23 cellular contexts compared by ENCODE assay signal in genomic region chr11:76880314-76880713, GRCh38. TPM values are rescaled to one million over a fixed set of nuclear protein-coding genes. Genes with fewer than 3 reads are reported as not detected.
DNase-seq lines count a peak whose midpoint lies in the region; ATAC-seq and TF ChIP-seq lines count a peak whose summit lies in the region.
"Had no signal": no experiment of that assay in that cellular context is flagged by ENCODE, and none has a peak within 500 bp of the region (broad histone marks: within the 10 kb centered on the region; RNA-seq: fewer than 3 reads in every experiment).

No MANE protein-coding gene starts in this region.

- 44% methylated on average over 2 of the region's 2 CpGs for WGBS in suprapubic skin

- H3K9me3 ChIP-seq in osteoblast (ENCODE audit: low read depth, low read length): no peaks in the 10 kb centered on the region
- no peaks in the 10 kb centered on the region for H3K9me3 ChIP-seq in suprapubic skin
- H3K9me3 ChIP-seq: A549, heart left ventricle, stomach, upper lobe of left lung had no signal

- TF ChIP-seq POLR2A in suprapubic skin (IDR thresholded peaks at IDR 0.05): no peak

- H3K4me3 ChIP-seq in AG09309 (ENCODE audit: control insufficient read depth, low read depth, low read length) (no peak overlapping the region), foreskin fibroblast (ENCODE audit: low read depth in 1 of 2, low read length in 2 of 2) (no peak overlapping the region), osteoblast (ENCODE audit: insufficient read depth, low read length) (no peak overlapping the region), suprapubic skin (no peak overlapping the region)
- H3K4me3 ChIP-seq: A549, heart left ventricle, stomach, upper lobe of left lung had no signal

- no peaks in the 10 kb centered on the region for H4K20me1 ChIP-seq in osteoblast (ENCODE audit: insufficient read depth, low read length)

- peaks cover 5% of the 10 kb centered on the region for H3K4me1 ChIP-seq in osteoblast (ENCODE audit: insufficient read depth, low read length)
- peaks cover 3% of the 10 kb centered on the region for H3K4me1 ChIP-seq in suprapubic skin
- H3K4me1 ChIP-seq: A549 had no signal

- TF ChIP-seq CTCF in AG09309 (IDR thresholded peaks at IDR 0.05; ENCODE audit: control insufficient read depth, insufficient read depth, low read depth, low read length, missing control alignments): peak; percentile 18
- TF ChIP-seq CTCF in foreskin fibroblast (IDR thresholded peaks at IDR 0.05; ENCODE audit: low read depth, low read length): peak; percentile 10
- no peak for TF ChIP-seq CTCF in osteoblast (IDR thresholded peaks at IDR 0.05; ENCODE audit: extremely low read depth, low read depth, low read length)
- TF ChIP-seq CTCF in suprapubic skin (IDR thresholded peaks at IDR 0.05): no peak

- intact Hi-C loops in Right ventricle myocardium inferior (cut with DNase I): no loop called here

- H3K27me3 ChIP-seq in osteoblast (ENCODE audit: insufficient read depth, low read length) (no peaks in the 10 kb centered on the region), suprapubic skin (no peaks in the 10 kb centered on the region)
- H3K27me3 ChIP-seq: heart left ventricle, stomach, upper lobe of left lung had no signal

- no peak for TF ChIP-seq EP300 in suprapubic skin (IDR thresholded peaks at IDR 0.05)

- H3K36me3 ChIP-seq in osteoblast (ENCODE audit: insufficient read depth, low read length): no peaks in the 10 kb centered on the region
- H3K36me3 ChIP-seq in suprapubic skin: no peaks in the 10 kb centered on the region
- H3K36me3 ChIP-seq: heart left ventricle, stomach, upper lobe of left lung had no signal

- DNase-seq in AG09309 (ENCODE audit: low read depth): no peak
- DNase-seq in foreskin fibroblast: peak in 1 of 2 donors; percentile 37
- no peak for DNase-seq in osteoblast (ENCODE audit: insufficient read length, low spot score, missing footprints)
- DNase-seq in cerebellar nuclear complex (lab: John Stamatoyannopoulos, UW): no peak
- DNase-seq in Right ventricle myocardium inferior (ENCODE audit: missing footprints): no peak
- DNase-seq in suprapubic skin (ENCODE audit: low spot score in 2 of 2): no peak
- DNase-seq in DMS53 (lab: John Stamatoyannopoulos, UW): no peak
- DNase-seq: activated CD4-positive, alpha-beta T cell treated with anti-CD3 and anti-CD28 coated beads, Interleukin-2, amount 50 U/mL, for 1 hour; activated CD8-positive, alpha-beta memory T cell treated with anti-CD3 and anti-CD28 coated beads, Interleukin-2, amount 10 ng/mL, durations not matched to agents 7 days and 5 days; activated naive CD4-positive, alpha-beta T cell treated with anti-CD3 and anti-CD28 coated beads for 36 hours; activated T-cell treated with anti-CD3 and anti-CD28 coated beads, Interleukin-2, amount 50 U/mL, for 72 hours; amniotic stem cell; EL; heart left ventricle; NCI-H1417; NCI-H2081; NCI-H345; NCI-H774; stomach; upper lobe of left lung had no signal

- peaks cover 6% of the 10 kb centered on the region for H3K79me2 ChIP-seq in osteoblast (ENCODE audit: insufficient read depth, low read length)

- no peak for ATAC-seq in Right ventricle myocardium inferior
- ATAC-seq: A549; activated CD8-positive, alpha-beta memory T cell treated with anti-CD3 and anti-CD28 coated beads, Interleukin-2, amount 10 ng/mL, durations not matched to agents 7 days and 5 days; activated T-cell treated with anti-CD3 and anti-CD28 coated beads, Interleukin-2, amount 50 U/mL, for 72 hours had no signal

- H3K4me2 ChIP-seq in osteoblast (ENCODE audit: insufficient read depth, low read length): no peak overlapping the region
- H3K4me2 ChIP-seq: A549 had no signal

- peak overlapping the region; percentile 27 for H2AFZ ChIP-seq in osteoblast (ENCODE audit: low read length)

- H3K27ac ChIP-seq in angular gyrus (ENCODE audit: low read depth, low read length) (peak overlapping the region; percentile 89), osteoblast (ENCODE audit: low read depth, low read length) (no peak overlapping the region), suprapubic skin (no peak overlapping the region)
- H3K27ac ChIP-seq: A549, C4-2B, heart left ventricle, stomach, upper lobe of left lung had no signal

RNA-seq across cellular contexts. Expression of gene ACER3, which starts 19.6 kb away (rescaled TPM):
- total RNA-seq in osteoblast (9.8 and 11.2 TPM in 2 replicates), Right ventricle myocardium inferior (9.9 TPM), suprapubic skin (10 to 100 TPM in 1 of 4 donors, 1 to 10 TPM in 3; 8.9 to 10.1 (median 9.5) TPM)

Comparison
In these comparisons a context has a peak if more than half of its experiments do, and no peak if none do; other contexts are left out.
1. CTCF ChIP-seq: peak in AG09309 (single experiment) and foreskin fibroblast (single experiment); none in osteoblast (single experiment) and suprapubic skin (0 of 2).